19 cellular contexts compared by ENCODE assay signal in genomic region chr7:96097802-96098201, GRCh38.
"Had no signal": no experiment of that assay in that cellular context is flagged by ENCODE, and none has a peak within 500 bp of the region (broad histone marks: within the 10 kb centered on the region; RNA-seq: fewer than 3 reads in every experiment).

No MANE protein-coding gene starts in this region.

- H3K4me1 Mint-ChIP-seq: activated B cell treated with CpG ODN at 0.5 μM for 24 hours, natural killer cell, T-cell had no signal

- H3K36me3 Mint-ChIP-seq: natural killer cell, T-cell had no signal

- DNase-seq: activated B cell treated with CpG ODN at 0.5 μM for 24 hours; activated CD4-positive, alpha-beta T cell treated with anti-CD3 and anti-CD28 coated beads for 4 hours; activated CD8-positive, alpha-beta T cell treated with anti-CD3 and anti-CD28 coated beads, Interleukin-2, amount 10 ng/mL, durations not matched to agents 7 days and 5 days; activated naive CD4-positive, alpha-beta T cell treated with anti-CD3 and anti-CD28 coated beads, Interleukin-2, amount 50 U/mL, for 16 hours; activated T-cell treated with anti-CD3 and anti-CD28 coated beads, Interleukin-2, amount 50 U/mL, for 24 hours; cortex of kidney; erythroblast; foreskin melanocyte; kidney; natural killer cell; sigmoid colon; spleen; stimulated activated naive CD4-positive, alpha-beta T cell; T-cell had no signal

- H3K4me3 Mint-ChIP-seq: activated B cell treated with CpG ODN at 0.5 μM for 24 hours; activated CD8-positive, alpha-beta T cell treated with anti-CD3 and anti-CD28 coated beads, Interleukin-2, amount 10 ng/mL, durations not matched to agents 7 days and 5 days; activated T-cell treated with anti-CD3 and anti-CD28 coated beads, Interleukin-2, amount 50 U/mL, for 24 hours; natural killer cell; T-cell had no signal

- ATAC-seq: activated CD8-positive, alpha-beta T cell treated with anti-CD3 and anti-CD28 coated beads, Interleukin-2, amount 10 ng/mL, durations not matched to agents 7 days and 5 days; left lobe of liver; natural killer cell; T-cell had no signal

- H3K27me3 ChIP-seq: ascending aorta, breast epithelium, sigmoid colon, spleen had no signal

- H3K9me3 ChIP-seq: ascending aorta had no signal

- H3K27ac Mint-ChIP-seq: activated B cell treated with CpG ODN at 0.5 μM for 24 hours; activated CD8-positive, alpha-beta T cell treated with anti-CD3 and anti-CD28 coated beads, Interleukin-2, amount 10 ng/mL, durations not matched to agents 7 days and 5 days; activated T-cell treated with anti-CD3 and anti-CD28 coated beads, Interleukin-2, amount 50 U/mL, for 24 hours; activated T-helper 2 cell treated with anti-CD3 and anti-CD28 coated beads, Interferon-gamma antibody, Interleukin-2, Interleukin-4, amounts not matched to agents 10 μg/mL and 5 μg/mL and 100 μg/mL, durations not matched to agents 14 hours and 24 hours and 36 hours; natural killer cell; T-cell had no signal

- H3K27ac ChIP-seq: ascending aorta, breast epithelium, sigmoid colon, spleen had no signal

- H3K36me3 ChIP-seq: ascending aorta, breast epithelium, sigmoid colon, spleen had no signal

- H3K4me1 ChIP-seq: ascending aorta, breast epithelium, spleen had no signal

- H3K9me3 Mint-ChIP-seq: activated T-cell treated with anti-CD3 and anti-CD28 coated beads, Interleukin-2, amount 50 U/mL, for 24 hours; activated T-helper 2 cell treated with anti-CD3 and anti-CD28 coated beads, Interferon-gamma antibody, Interleukin-2, Interleukin-4, amounts not matched to agents 10 μg/mL and 5 μg/mL and 100 μg/mL, durations not matched to agents 14 hours and 24 hours and 36 hours had no signal

- H3K4me3 ChIP-seq: ascending aorta, breast epithelium, lung, sigmoid colon, spleen had no signal
